In the genomic region with DNA sequence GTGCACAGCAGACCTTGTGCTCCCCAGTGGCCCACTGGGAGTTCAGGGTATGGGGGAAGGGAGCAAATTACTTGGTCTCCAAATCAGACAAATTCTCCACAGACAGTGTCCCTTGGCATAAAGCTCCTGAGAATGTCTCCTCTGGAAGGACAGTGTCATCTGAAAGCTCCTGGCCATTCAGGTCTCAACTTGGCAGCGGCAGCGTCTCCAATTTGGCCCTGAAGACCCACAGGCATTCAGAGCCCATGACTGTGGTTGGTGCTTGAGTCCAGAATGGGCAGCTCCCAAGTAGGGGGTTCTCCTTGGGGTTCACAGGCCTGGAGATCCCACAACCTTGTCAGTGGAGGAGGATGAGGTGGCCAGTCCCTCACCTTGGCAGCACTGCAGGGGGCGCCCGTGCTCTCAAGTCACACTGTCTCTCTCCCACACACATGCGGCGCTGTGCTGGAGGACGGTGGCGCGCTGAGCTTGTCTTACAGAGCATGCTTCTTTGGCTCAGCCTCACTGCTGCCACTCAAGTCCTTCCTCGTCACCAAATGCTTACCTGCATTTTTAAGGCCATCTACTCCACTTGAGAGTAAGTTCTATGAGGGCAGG, we compare ENCODE assay signal across 8 cellular contexts. TPM values are rescaled to one million over a fixed set of nuclear protein-coding genes. Genes with fewer than 3 reads are reported as not detected.
A peak's percentile ranks its signal among the peaks of the same experiment; 100 is the strongest.
DNase-seq lines count a peak whose midpoint lies in the region; ATAC-seq, FAIRE-seq and TF ChIP-seq lines count a peak whose summit lies in the region.

No MANE protein-coding gene starts in this region.

- H3K4me1 ChIP-seq in DOHH2 (ENCODE audit: control insufficient read depth, low read length) (no peaks in the 10 kb centered on the region), heart right ventricle (peaks cover 0 to 24% (median 7%) of the 10 kb centered on the region in 9 donors)

- intact Hi-C loops in heart right ventricle (cut with DNase I) (loop anchor here in 7 of 10 donors (5.0 to 10.0 kb wide), 3 partner anchors 168 to 218 kb away; partner anchors contain the start of gene TP53INP2 (in 1 of the 7)), MCF 10A (cut with micrococcal nuclease) (no loop called here)

- ATAC-seq in heart right ventricle (peak; percentile 57 to 77 (median 72)), GM18861 (IDR thresholded peaks at IDR 0.05; ENCODE audit: unreplicated experiment) (no peak)

- no peak overlapping the region for H3K27ac ChIP-seq in DOHH2 (ENCODE audit: low read depth, low read length)
- no peak overlapping the region for H3K27ac ChIP-seq in heart right ventricle

- peaks cover 47% of the 10 kb centered on the region for H3K36me3 ChIP-seq in DOHH2 (ENCODE audit: control insufficient read depth, low read length)
- peaks cover 0 to 100% (median 64%) of the 10 kb centered on the region in 9 donors for H3K36me3 ChIP-seq in heart right ventricle

- peaks cover 73% of the 10 kb centered on the region for H3K36me3 Mint-ChIP-seq in MCF 10A (ENCODE audit: insufficient read depth, unreplicated experiment)

- no peaks in the 10 kb centered on the region for H3K4me1 Mint-ChIP-seq in MCF 10A (ENCODE audit: insufficient read depth, unreplicated experiment)

- peak; percentile 70 for TF ChIP-seq CTCF in DOHH2 (IDR thresholded peaks at IDR 0.05; ENCODE audit: low read depth, low read length, poor library complexity, severe bottlenecking)
- peak in 8 of 9 donors; percentile 28 to 65 (median 54) for TF ChIP-seq CTCF in heart right ventricle (IDR thresholded peaks at IDR 0.05)
- TF ChIP-seq CTCF in MCF 10A (IDR thresholded peaks at IDR 0.05; ENCODE audit: unreplicated experiment) = no peak

- no TSS peak for BruUV-seq in MCF 10A (replicated peaks; lab: Mats Ljungman, UMichigan)

- H3K4me3 ChIP-seq in DOHH2 (ENCODE audit: low read length) (no peak overlapping the region), heart right ventricle (no peak overlapping the region)

- 54 to 66% methylated on average over 10 of the region's 10 CpGs for WGBS in heart right ventricle, 2 donors

- H3K79me2 ChIP-seq in DOHH2 (ENCODE audit: control insufficient read depth, low read length) = no peaks in the 10 kb centered on the region

- no peak overlapping the region for H3K4me3 Mint-ChIP-seq in MCF 10A (ENCODE audit: unreplicated experiment)

- no peaks in the 10 kb centered on the region for H4K20me1 ChIP-seq in DOHH2 (ENCODE audit: control insufficient read depth, insufficient read depth, low read depth, low read length)

- H3K9me3 ChIP-seq in DOHH2 (ENCODE audit: control insufficient read depth, insufficient read depth, low read length) = no peaks in the 10 kb centered on the region
- H3K9me3 ChIP-seq in heart right ventricle = no peaks in the 10 kb centered on the region

- no peaks in the 10 kb centered on the region for H3K9me2 ChIP-seq in DOHH2 (replicated peaks; ENCODE audit: control insufficient read depth, low read length)

- DNase-seq in MV-4-11 (lab: John Stamatoyannopoulos, UW) = peak; percentile 47
- peak; percentile 35 for DNase-seq in activated T-cell treated with anti-CD3 and anti-CD28 coated beads for 48 hours (ENCODE audit: low read depth)
- peak; percentile 61 to 70 for DNase-seq in heart right ventricle
- peak; percentile 69 for DNase-seq in stimulated activated CD8-positive, alpha-beta memory T cell treated with anti-CD3 and anti-CD28 coated beads, Interleukin-4, amount 100 ng/mL, for 48 hours
- no peak for DNase-seq in GM12892 (ENCODE audit: insufficient read length)
- DNase-seq in MCF 10A (ENCODE audit: unreplicated experiment) = no peak

- TF ChIP-seq POLR2A in GM12892 (IDR thresholded peaks at IDR 0.05; ENCODE audit: low read depth, low read length) = no peak

- H3K27ac Mint-ChIP-seq in MCF 10A (ENCODE audit: low read depth, unreplicated experiment) = no peak overlapping the region

- no peaks in the 10 kb centered on the region for H3K27me3 Mint-ChIP-seq in MCF 10A (ENCODE audit: insufficient read depth, unreplicated experiment)

- no peaks in the 10 kb centered on the region for H3F3A ChIP-seq in DOHH2 (ENCODE audit: control insufficient read depth, insufficient read depth)

- H3K4me2 ChIP-seq in DOHH2 (ENCODE audit: low read length) = no peak overlapping the region

- no peak for FAIRE-seq in GM12892 (lab: Jason Lieb, UNC)

- H3K27me3 ChIP-seq in DOHH2 (ENCODE audit: control insufficient read depth, low read length) = no peaks in the 10 kb centered on the region
- H3K27me3 ChIP-seq in heart right ventricle = no peaks in the 10 kb centered on the region

- CTCF ChIA-PET in MCF 10A (lab: Yijun Ruan, JAX) = interaction anchor here (0.9 to 1.6 kb wide), 4 partner anchors 10 to 233 kb away, joined by 3 to 7 read pairs (median 4); no protein-coding TSS in a partner anchor

- POLR2A ChIA-PET in MCF 10A (lab: Yijun Ruan, JAX) = interaction anchor here (1.2 kb wide), 1 partner anchor 10 kb away, joined by 4 read pairs; no protein-coding TSS in a partner anchor

- H3K9me3 Mint-ChIP-seq in MCF 10A (ENCODE audit: unreplicated experiment) = no peaks in the 10 kb centered on the region

RNA-seq across cellular contexts. Expression of gene DYNLRB1, which starts 20.7 kb away (rescaled TPM):
- total RNA-seq in heart right ventricle (100 to 1,000 TPM; 132 to 187 (median 148) TPM), MCF 10A (2022) (127 and 145 TPM in 2 replicates)
- polyA plus RNA-seq in heart right ventricle = 100 to 1,000 TPM; 253 to 408 TPM
- 123 TPM for polyA plus RNA-seq in GM12892 (2012; ENCODE audit: missing spikeins)

RNA-seq across cellular contexts. Expression of gene MAP1LC3A, which starts 21.6 kb away (rescaled TPM):
- total RNA-seq in heart right ventricle (100 to 1,000 TPM in 2 of 10 donors, 10 to 100 TPM in 8; 61.7 to 137 (median 74.6) TPM), MCF 10A (2022) (10.5 and 10.7 TPM in 2 replicates)
- 100 to 1,000 TPM in 1 of 2 donors, 10 to 100 TPM in 1; 61.5 to 133 TPM for polyA plus RNA-seq in heart right ventricle
- polyA plus RNA-seq in GM12892 (2012; ENCODE audit: missing spikeins) = 1.3 TPM

Comparison
In these comparisons a context has a peak if more than half of its experiments do, and no peak if none do; other contexts are left out.
1. DNase-seq: peak in MV-4-11 (single experiment), activated T-cell treated with anti-CD3 and anti-CD28 coated beads for 48 hours (single experiment), heart right ventricle (2 of 2) and stimulated activated CD8-positive, alpha-beta memory T cell treated with anti-CD3 and anti-CD28 coated beads, Interleukin-4, amount 100 ng/mL, for 48 hours (single experiment); none in GM12892 (single experiment) and MCF 10A (single experiment).